9 cellular contexts compared by ENCODE assay signal in genomic region chr2:20148841-20149702, GRCh38.
DNase-seq lines count a peak whose midpoint lies in the region; ATAC-seq and FAIRE-seq lines count a peak whose summit lies in the region.
"Had no signal": no experiment of that assay in that cellular context is flagged by ENCODE, and none has a peak within 500 bp of the region (broad histone marks: within the 10 kb centered on the region; RNA-seq: fewer than 3 reads in every experiment).

No MANE protein-coding gene starts in this region.

- no peaks in the 10 kb centered on the region for H3K27me3 ChIP-seq in SJSA1 (replicated peaks)

- DNase-seq in GF-D8 (lab: John Stamatoyannopoulos, UW) (peak; percentile 39), SJSA1 (ENCODE audit: low read depth in 1 of 2, low spot score in 2 of 2) (peak; percentile 69 to 84), fibroblast of peridontal ligament (ENCODE audit: extremely low read depth) (peak; percentile 97), renal cortical epithelial cell (ENCODE audit: low read depth) (peak; percentile 93), GDM1 (lab: John Stamatoyannopoulos, UW) (no peak), DMS114 treated with DMSO at 0.1 percent for 48 hours (lab: John Stamatoyannopoulos, UW; ENCODE audit: unreplicated experiment) (no peak), RCC 7860 (ENCODE audit: low spot score) (no peak)
- DNase-seq: activated naive CD8-positive, alpha-beta T cell treated with anti-CD3 and anti-CD28 coated beads for 36 hours had no signal

- ATAC-seq in GM19452 (IDR thresholded peaks at IDR 0.05; ENCODE audit: unreplicated experiment): no peak

- no peaks in the 10 kb centered on the region for H3K9me3 ChIP-seq in SJSA1 (replicated peaks)

- H3K36me3 ChIP-seq in SJSA1: no peaks in the 10 kb centered on the region

- FAIRE-seq in RCC 7860 (lab: Jason Lieb, UNC): no peak

- peak overlapping the region; percentile 83 for H3K27ac ChIP-seq in SJSA1

- H3K4me3 ChIP-seq in SJSA1: no peak overlapping the region

- peaks cover 32% of the 10 kb centered on the region for H3K4me1 ChIP-seq in SJSA1 (replicated peaks)

Comparison
In these comparisons a context has a peak if more than half of its experiments do, and no peak if none do; other contexts are left out.
1. DNase-seq: peak in GF-D8 (single experiment), SJSA1 (2 of 2), fibroblast of peridontal ligament (single experiment) and renal cortical epithelial cell (single experiment); none in GDM1 (single experiment), DMS114 treated with DMSO at 0.1 percent for 48 hours (single experiment) and RCC 7860 (single experiment).